ENCODE assay signal across 31 cellular contexts in genomic region chr19:37635076-37636056, GRCh38. TPM values are rescaled to one million over a fixed set of nuclear protein-coding genes. Genes with fewer than 3 reads are reported as not detected.
DNase-seq lines count a peak whose midpoint lies in the region; ATAC-seq, FAIRE-seq and TF ChIP-seq lines count a peak whose summit lies in the region.
"Had no signal": no experiment of that assay in that cellular context is flagged by ENCODE, and none has a peak within 500 bp of the region (broad histone marks: within the 10 kb centered on the region; RNA-seq: fewer than 3 reads in every experiment).

No MANE protein-coding gene starts in this region.

- no peak for TF ChIP-seq POLR2A in right lobe of liver (IDR thresholded peaks at IDR 0.05)

- H3K27ac Mint-ChIP-seq in astrocyte (ENCODE audit: unreplicated experiment) = no peak overlapping the region
- H3K27ac Mint-ChIP-seq in naive thymus-derived CD8-positive, alpha-beta T cell = no peak overlapping the region
- H3K27ac Mint-ChIP-seq: activated CD4-positive, alpha-beta T cell treated with anti-CD3 and anti-CD28 coated beads, Interleukin-2, amount 10 ng/mL, durations not matched to agents 24 days and 14 days; activated naive CD8-positive, alpha-beta T cell treated with anti-CD3 and anti-CD28 coated beads for 36 hours; CD4-positive, alpha-beta T cell; dendritic cell treated with granulocyte-macrophage colony-stimulating factor and Interleukin-4, amounts not matched to agents 40 ng/mL and 50 ng/mL, for 4 days; IgD-negative memory B cell; nephron progenitor cell; stimulated activated naive CD8-positive, alpha-beta T cell treated with anti-CD3 and anti-CD28 coated beads, Interleukin-15, Interleukin-2, amounts not matched to agents 100 ng/mL and 50 ng/mL, for 24 hours had no signal

- no peak overlapping the region for H3K4me3 Mint-ChIP-seq in astrocyte (ENCODE audit: unreplicated experiment)
- H3K4me3 Mint-ChIP-seq in naive thymus-derived CD8-positive, alpha-beta T cell = no peak overlapping the region
- H3K4me3 Mint-ChIP-seq: activated CD4-positive, alpha-beta T cell treated with anti-CD3 and anti-CD28 coated beads, Interleukin-2, amount 10 ng/mL, durations not matched to agents 24 days and 14 days; activated naive CD8-positive, alpha-beta T cell treated with anti-CD3 and anti-CD28 coated beads for 36 hours; CD4-positive, alpha-beta T cell; dendritic cell treated with granulocyte-macrophage colony-stimulating factor and Interleukin-4, amounts not matched to agents 40 ng/mL and 50 ng/mL, for 4 days; IgD-negative memory B cell; nephron progenitor cell; stimulated activated naive CD8-positive, alpha-beta T cell treated with anti-CD3 and anti-CD28 coated beads, Interleukin-15, Interleukin-2, amounts not matched to agents 100 ng/mL and 50 ng/mL, for 24 hours had no signal

- H3K36me3 ChIP-seq in liver (ENCODE audit: control insufficient read depth in 4 of 4, insufficient read depth in 3 of 4, low read depth in 1 of 4, low read length in 3 of 4) (peaks cover 3 to 37% (median 8%) of the 10 kb centered on the region in 4 donors), right lobe of liver (peaks cover 0 to 21% (median 0%) of the 10 kb centered on the region in 4 donors), astrocyte (ENCODE audit: insufficient read depth, low read length) (peaks cover 20% of the 10 kb centered on the region), thoracic aorta (peaks cover 40% of the 10 kb centered on the region)
- H3K36me3 ChIP-seq: uterus had no signal

- WGBS in liver = 97% methylated on average over 11 of the region's 11 CpGs
- 98% methylated on average over 8 of the region's 11 CpGs for WGBS in right lobe of liver (ENCODE audit: insufficient coverage, low coverage, low lambda C conversion rate, missing lambda C conversion rate)

- H3K9me3 ChIP-seq in liver (ENCODE audit: control insufficient read depth in 4 of 4, low read length in 3 of 4) (peaks cover 22 to 77% (median 36%) of the 10 kb centered on the region in 4 donors), right lobe of liver (peaks cover 0 to 63% (median 34%) of the 10 kb centered on the region in 4 donors), astrocyte (ENCODE audit: insufficient read depth, low read depth, low read length) (peaks cover 36% of the 10 kb centered on the region), thoracic aorta (peaks cover 97% of the 10 kb centered on the region)

- DNase-seq in right lobe of liver (no peak), astrocyte (ENCODE audit: low read depth) (no peak), fibroblast of pulmonary artery (ENCODE audit: low read depth) (peak; percentile 3), thoracic aorta (ENCODE audit: low spot score) (no peak), NCI-H1092 (lab: John Stamatoyannopoulos, UW) (no peak), RCC 7860 (ENCODE audit: low spot score) (no peak)
- no peak for DNase-seq in naive thymus-derived CD8-positive, alpha-beta T cell
- DNase-seq: 8988T; activated CD4-positive, alpha-beta T cell treated with anti-CD3 and anti-CD28 coated beads, Interleukin-2, amount 10 ng/mL, durations not matched to agents 24 days and 14 days; activated effector memory CD4-positive, alpha-beta T cell treated with anti-CD3 and anti-CD28 coated beads, Interleukin-2, amount 50 U/mL, for 16 hours; activated naive CD8-positive, alpha-beta T cell treated with anti-CD3 and anti-CD28 coated beads for 36 hours; activated T-cell treated with anti-CD3 and anti-CD28 coated beads, Interleukin-2, amount 50 U/mL, for 1 hour; CD4-positive, alpha-beta T cell; central memory CD4-positive, alpha-beta T cell; mucosa of descending colon; NCI-H146; NCI-H446 treated with DMSO at 0.1 percent for 48 hours; NCI-H774; nephron progenitor cell; spleen; stimulated activated CD4-positive, alpha-beta T cell treated with anti-CD3 and anti-CD28 coated beads, Interleukin-2, amount 100 ng/mL, for 24 hours; stimulated activated CD8-positive, alpha-beta memory T cell treated with anti-CD3 and anti-CD28 coated beads, Interleukin-4, amount 100 ng/mL, for 48 hours; uterus; WERI-Rb-1 had no signal

- H3K9ac ChIP-seq in liver (ENCODE audit: low read depth in 1 of 2, low read length in 2 of 2) = no peak overlapping the region
- H3K9ac ChIP-seq in astrocyte (ENCODE audit: low read length) = no peak overlapping the region

- peaks cover 60% of the 10 kb centered on the region for H3K9me3 Mint-ChIP-seq in astrocyte (ENCODE audit: unreplicated experiment)
- peaks cover 19 to 95% (median 49%) of the 10 kb centered on the region in 9 donors for H3K9me3 Mint-ChIP-seq in naive thymus-derived CD8-positive, alpha-beta T cell

- no peak for TF ChIP-seq RAD21 in liver (IDR thresholded peaks at IDR 0.05)

- H3K4me3 ChIP-seq in liver (ENCODE audit: low read depth in 1 of 3, low read length in 3 of 3) = peak overlapping the region in 2 of 3 donors; percentile 27 to 61
- H3K4me3 ChIP-seq in right lobe of liver = no peak overlapping the region
- H3K4me3 ChIP-seq in astrocyte (ENCODE audit: insufficient read depth, low read depth, low read length) = no peak overlapping the region
- H3K4me3 ChIP-seq in fibroblast of pulmonary artery (replicated peaks; ENCODE audit: low read depth, low read length) = no peak overlapping the region
- H3K4me3 ChIP-seq in thoracic aorta = peak overlapping the region; percentile 17
- H3K4me3 ChIP-seq: esophagus muscularis mucosa, mucosa of descending colon, right atrium auricular region, uterus had no signal

- POLR2A ChIA-PET in naive thymus-derived CD8-positive, alpha-beta T cell (lab: Charles Lee) = no interaction called here

- H3K36me3 Mint-ChIP-seq in astrocyte (ENCODE audit: low read depth, unreplicated experiment) = peaks cover 55% of the 10 kb centered on the region
- H3K36me3 Mint-ChIP-seq in naive thymus-derived CD8-positive, alpha-beta T cell = peaks cover 40 to 67% (median 50%) of the 10 kb centered on the region in 3 donors

- intact Hi-C loops in right lobe of liver (cut with DNase I) = no loop called here

- no peaks in the 10 kb centered on the region for H4K20me1 ChIP-seq in astrocyte (ENCODE audit: insufficient read depth, low read length)

- FAIRE-seq in astrocyte (lab: Jason Lieb, UNC) (peak; percentile 56), RCC 7860 (lab: Jason Lieb, UNC) (no peak)

- no peak overlapping the region for H2AFZ ChIP-seq in astrocyte (ENCODE audit: low read depth, low read length)

- no peaks in the 10 kb centered on the region for H3K4me1 Mint-ChIP-seq in astrocyte (ENCODE audit: low read depth, unreplicated experiment)
- H3K4me1 Mint-ChIP-seq in naive thymus-derived CD8-positive, alpha-beta T cell = peaks cover 0 to 2% (median 0%) of the 10 kb centered on the region in 4 donors
- H3K4me1 Mint-ChIP-seq: activated CD4-positive, alpha-beta T cell treated with anti-CD3 and anti-CD28 coated beads, Interleukin-2, amount 10 ng/mL, durations not matched to agents 24 days and 14 days; activated naive CD8-positive, alpha-beta T cell treated with anti-CD3 and anti-CD28 coated beads for 36 hours; IgD-negative memory B cell; nephron progenitor cell had no signal

- no peak overlapping the region for H3K4me2 ChIP-seq in astrocyte (ENCODE audit: low read length)

- no peaks in the 10 kb centered on the region for H3K4me1 ChIP-seq in liver (ENCODE audit: control insufficient read depth in 4 of 4, insufficient read depth in 4 of 4, low read length in 3 of 4)
- H3K4me1 ChIP-seq in right lobe of liver = no peaks in the 10 kb centered on the region
- H3K4me1 ChIP-seq in astrocyte (ENCODE audit: insufficient read depth, low read length) = no peaks in the 10 kb centered on the region
- no peaks in the 10 kb centered on the region for H3K4me1 ChIP-seq in thoracic aorta (ENCODE audit: control insufficient read depth in 1 of 2, low read depth in 2 of 2)
- H3K4me1 ChIP-seq: esophagus muscularis mucosa, right atrium auricular region, spleen, uterus had no signal

- H3K79me2 ChIP-seq in astrocyte (ENCODE audit: insufficient read depth, low read length) = no peaks in the 10 kb centered on the region

- no peaks in the 10 kb centered on the region for H3K27me3 Mint-ChIP-seq in astrocyte (ENCODE audit: low read depth, unreplicated experiment)
- no peaks in the 10 kb centered on the region for H3K27me3 Mint-ChIP-seq in naive thymus-derived CD8-positive, alpha-beta T cell
- H3K27me3 Mint-ChIP-seq: activated CD4-positive, alpha-beta T cell treated with anti-CD3 and anti-CD28 coated beads, Interleukin-2, amount 10 ng/mL, durations not matched to agents 24 days and 14 days; activated naive CD8-positive, alpha-beta T cell treated with anti-CD3 and anti-CD28 coated beads for 36 hours; CD4-positive, alpha-beta T cell; dendritic cell treated with granulocyte-macrophage colony-stimulating factor and Interleukin-4, amounts not matched to agents 40 ng/mL and 50 ng/mL, for 4 days; IgD-negative memory B cell; stimulated activated naive CD8-positive, alpha-beta T cell treated with anti-CD3 and anti-CD28 coated beads, Interleukin-15, Interleukin-2, amounts not matched to agents 100 ng/mL and 50 ng/mL, for 24 hours had no signal

- H3K27ac ChIP-seq in liver (ENCODE audit: low read depth in 1 of 2, low read length in 2 of 2) (no peak overlapping the region), right lobe of liver (no peak overlapping the region), astrocyte (ENCODE audit: low read depth, low read length) (no peak overlapping the region), thoracic aorta (no peak overlapping the region)
- H3K27ac ChIP-seq: esophagus muscularis mucosa, right atrium auricular region, RWPE1, spleen, uterus, WERI-Rb-1 had no signal

- H3K27me3 ChIP-seq in liver (ENCODE audit: control insufficient read depth in 4 of 4, insufficient read depth in 4 of 4, low read length in 3 of 4) = no peaks in the 10 kb centered on the region
- H3K27me3 ChIP-seq in right lobe of liver = no peaks in the 10 kb centered on the region
- H3K27me3 ChIP-seq in astrocyte (ENCODE audit: insufficient read depth, low read length) = no peaks in the 10 kb centered on the region
- no peaks in the 10 kb centered on the region for H3K27me3 ChIP-seq in thoracic aorta (replicated peaks; ENCODE audit: insufficient read depth)
- H3K27me3 ChIP-seq: esophagus muscularis mucosa, right atrium auricular region, spleen, uterus had no signal

- ATAC-seq in right lobe of liver (no peak), thoracic aorta (ENCODE audit: insufficient number of reproducible peaks, low FRiP score, low read depth) (no peak)
- no peak for ATAC-seq in naive thymus-derived CD8-positive, alpha-beta T cell
- ATAC-seq: mucosa of descending colon had no signal

- no peak for TF ChIP-seq CTCF in liver (IDR thresholded peaks at IDR 0.05; ENCODE audit: low read depth, low read length, missing input control)
- TF ChIP-seq CTCF in right lobe of liver (IDR thresholded peaks at IDR 0.05) = no peak
- TF ChIP-seq CTCF in astrocyte (IDR thresholded peaks at IDR 0.05; ENCODE audit: insufficient read depth, low read depth, low read length) = no peak
- TF ChIP-seq CTCF in fibroblast of pulmonary artery (IDR thresholded peaks at IDR 0.05; ENCODE audit: low read length, missing control alignments) = no peak
- no peak for TF ChIP-seq CTCF in thoracic aorta (IDR thresholded peaks at IDR 0.05)

RNA-seq across cellular contexts. Expression of gene ZFP30, which starts 19.9 kb away (rescaled TPM):
- total RNA-seq in liver (1 to 10 TPM; 5.6 to 5.8 TPM), right lobe of liver (1 to 10 TPM; 2.9 to 5.0 (median 4.0) TPM), astrocyte (13.4 and 13.9 TPM in 2 replicates), thoracic aorta (10 to 100 TPM in 1 of 2 donors, 1 to 10 TPM in 1; 6.6 to 23.6 TPM)
- polyA plus RNA-seq in liver = 1 to 10 TPM in 1 of 2 donors, under 1 TPM in 1; 0.74 to 1.3 TPM
- total RNA-seq in naive thymus-derived CD8-positive, alpha-beta T cell = 10 to 100 TPM; 16.8 to 22.0 TPM
- polyA plus RNA-seq in naive thymus-derived CD8-positive, alpha-beta T cell = 1 to 10 TPM; 2.3 to 2.9 (median 2.7) TPM

RNA-seq across cellular contexts. Expression of gene ZNF540, which starts 40.7 kb away (rescaled TPM):
- 1 to 10 TPM in 1 of 2 donors, under 1 TPM in 1; 0.33 to 1.3 TPM for total RNA-seq in liver
- 1 to 10 TPM in 1 of 2 donors, under 1 TPM in 1; 0.50 to 2.0 TPM for polyA plus RNA-seq in liver
- 1 to 10 TPM in 4 of 6 experiments, under 1 TPM in 2; 0.37 to 2.1 (median 1.1) TPM for total RNA-seq in right lobe of liver
- 0.66 and 0.77 TPM in 2 replicates for total RNA-seq in astrocyte
- 10 to 100 TPM in 1 of 2 donors, 1 to 10 TPM in 1; 4.5 to 18.3 TPM for total RNA-seq in thoracic aorta
- 10 to 100 TPM; 19.1 to 21.3 TPM for total RNA-seq in naive thymus-derived CD8-positive, alpha-beta T cell
- 1 to 10 TPM; 6.6 to 9.1 (median 9.0) TPM for polyA plus RNA-seq in naive thymus-derived CD8-positive, alpha-beta T cell

RNA-seq across cellular contexts. Expression of gene ZNF571, which starts 40.8 kb away (rescaled TPM):
- total RNA-seq in liver (1 to 10 TPM; 1.6 to 1.8 TPM), right lobe of liver (1 to 10 TPM; 1.2 to 3.0 (median 1.7) TPM), astrocyte (3.0 and 3.2 TPM in 2 replicates), thoracic aorta (1 to 10 TPM; 3.0 to 7.0 TPM)
- under 1 TPM; 0.63 to 0.85 TPM for polyA plus RNA-seq in liver
- total RNA-seq in naive thymus-derived CD8-positive, alpha-beta T cell = 10 to 100 TPM; 10.6 to 13.0 TPM
- polyA plus RNA-seq in naive thymus-derived CD8-positive, alpha-beta T cell = 10 to 100 TPM in 1 of 3 donors, 1 to 10 TPM in 2; 5.5 to 10.7 (median 6.6) TPM

Comparison
In these comparisons a context has a peak if more than half of its experiments do, and no peak if none do; other contexts are left out.
1. H3K4me3 ChIP-seq: peak in liver (2 of 3) and thoracic aorta (single experiment); none in right lobe of liver (0 of 3), astrocyte (single experiment) and fibroblast of pulmonary artery (single experiment).